33 cellular contexts compared by ENCODE assay signal in the genomic region with DNA sequence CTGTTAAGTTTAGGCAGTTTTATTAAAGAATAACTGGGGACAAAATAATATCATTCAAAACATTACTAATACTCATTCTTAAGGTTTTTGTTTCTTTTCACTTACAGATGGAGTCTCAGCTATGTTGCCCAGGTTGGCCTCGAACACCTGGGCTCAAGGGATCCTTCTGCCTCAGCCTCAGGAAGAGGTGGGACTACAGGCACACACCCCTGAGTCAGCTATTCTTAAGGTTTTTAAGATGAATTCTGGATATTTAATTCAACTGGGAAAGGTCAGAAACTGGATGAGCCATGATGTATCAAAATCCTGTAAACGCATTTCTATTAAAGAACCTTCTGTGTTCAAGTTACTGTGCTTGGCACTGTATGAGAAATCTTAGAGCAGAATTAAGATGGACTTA. TPM values are rescaled to one million over a fixed set of nuclear protein-coding genes. Genes with fewer than 3 reads are reported as not detected.
A peak's percentile ranks its signal among the peaks of the same experiment; 100 is the strongest.
DNase-seq lines count a peak whose midpoint lies in the region; ATAC-seq and TF ChIP-seq lines count a peak whose summit lies in the region.
"Had no signal": no experiment of that assay in that cellular context is flagged by ENCODE, and none has a peak within 500 bp of the region (broad histone marks: within the 10 kb centered on the region; RNA-seq: fewer than 3 reads in every experiment).

No MANE protein-coding gene starts in this region.

- H3K9me1 ChIP-seq in IMR-90 (ENCODE audit: insufficient read depth, low read length), result peaks cover 7% of the 10 kb centered on the region; the same call in 1 of the 2 replicates

- no peak overlapping the region for H3K4ac ChIP-seq in IMR-90 (ENCODE audit: low read depth, low read length)

- no peak for DNase-seq in IMR-90
- no peak for DNase-seq in chondrocyte (ENCODE audit: low spot score)
- peak in 1 of 2 donors; percentile 10 for DNase-seq in suprapubic skin (ENCODE audit: low spot score in 2 of 2)
- no peak for DNase-seq in Ammon's horn (ENCODE audit: low spot score)
- no peak for DNase-seq in AG08396 (ENCODE audit: low spot score)
- DNase-seq in cardiac septum (ENCODE audit: low spot score), result no peak
- DNase-seq: ACHN; activated CD4-positive, alpha-beta T cell treated with anti-CD3 and anti-CD28 coated beads for 36 hours; activated T-cell treated with anti-CD3 and anti-CD28 coated beads, Interleukin-2, amount 50 U/mL, for 24 hours; Caco-2; DMS79; GF-D8; H7; heart right ventricle; Karpas-422; naive thymus-derived CD4-positive, alpha-beta T cell; NCI-H1694 treated with DMSO at 0.1 percent for 48 hours; NCI-H2171; NCI-H524 treated with DMSO at 0.1 percent for 48 hours; retina; stimulated activated CD4-positive, alpha-beta T cell treated with anti-CD3 and anti-CD28 coated beads, Interleukin-12 subunit alpha, Interleukin-12 subunit beta, amount 100 ng/mL, for 4 hours; stimulated activated CD4-positive, alpha-beta T cell treated with anti-CD3 and anti-CD28 coated beads, Interleukin-4, amount 100 ng/mL, for 24 hours; stimulated activated naive B cell treated with anti-CD40 and anti-IgM and Interleukin-4, amounts not matched to agents 10 μg/mL and 1 μg/mL and 100 μg/mL, for 72 hours; trophoblast cell had no signal

- no peak overlapping the region for H2BK120ac ChIP-seq in IMR-90 (ENCODE audit: low read depth, low read length)

- no peak overlapping the region for H3K23ac ChIP-seq in IMR-90 (ENCODE audit: low read depth, low read length)

- no peaks in the 10 kb centered on the region for H3K9me3 ChIP-seq in IMR-90 (ENCODE audit: control insufficient read depth, insufficient read depth, low read length)
- H3K9me3 ChIP-seq in suprapubic skin, result no peaks in the 10 kb centered on the region
- H3K9me3 ChIP-seq: adrenal gland; BLaER1 treated with 17β-estradiol and CSF1 and Interleukin-3, amounts not matched to agents 10 nM and 100 nM; Caco-2; heart right ventricle; SJSA1 had no signal

- H4K5ac ChIP-seq in IMR-90 (ENCODE audit: low read depth, low read length), result no peak overlapping the region

- H3K27me3 ChIP-seq in IMR-90 (ENCODE audit: control insufficient read depth, insufficient read depth, low read length) (no peaks in the 10 kb centered on the region), layer of hippocampus (ENCODE audit: control insufficient read depth, insufficient read depth, low read length) (no peaks in the 10 kb centered on the region), suprapubic skin (no peaks in the 10 kb centered on the region)
- H3K27me3 ChIP-seq: adrenal gland, SJSA1 had no signal

- peak overlapping the region; percentile 28 for H3K4me3 Mint-ChIP-seq in chondrocyte (ENCODE audit: unreplicated experiment)
- H3K4me3 Mint-ChIP-seq: activated CD4-positive, alpha-beta T cell treated with anti-CD3 and anti-CD28 coated beads for 36 hours; activated T-cell treated with anti-CD3 and anti-CD28 coated beads, Interleukin-2, amount 50 U/mL, for 24 hours; stimulated activated naive B cell treated with anti-CD40 and anti-IgM and Interleukin-4, amounts not matched to agents 10 μg/mL and 1 μg/mL and 100 μg/mL, for 72 hours had no signal

- H2BK20ac ChIP-seq in IMR-90 (ENCODE audit: low read depth, low read length), result no peak overlapping the region

- peaks cover 2% of the 10 kb centered on the region; the same call in 1 of the 2 replicates for H3K4me1 ChIP-seq in IMR-90 (ENCODE audit: control insufficient read depth, insufficient read depth, low read length)
- H3K4me1 ChIP-seq in suprapubic skin, result peaks cover 59% of the 10 kb centered on the region

- no peak overlapping the region for H4K91ac ChIP-seq in IMR-90 (ENCODE audit: insufficient read depth, low read depth, low read length)

- CTCF ChIA-PET in IMR-90 (lab: Yijun Ruan, JAX), result no interaction called here

- H4K20me1 ChIP-seq in IMR-90 (ENCODE audit: insufficient read depth, low read length), result peaks cover 29% of the 10 kb centered on the region; the same call in 1 of the 2 replicates

- H3K27ac ChIP-seq in IMR-90 (ENCODE audit: insufficient read depth, low read length), result no peak overlapping the region
- H3K27ac ChIP-seq in layer of hippocampus (ENCODE audit: low read depth, low read length), result peak overlapping the region; percentile 38
- peak overlapping the region; percentile 29 for H3K27ac ChIP-seq in suprapubic skin
- H3K27ac ChIP-seq: BLaER1 treated with 17β-estradiol and CSF1 and Interleukin-3, amounts not matched to agents 10 nM and 100 nM; SJSA1 had no signal

- H3K18ac ChIP-seq in IMR-90 (ENCODE audit: low read depth, low read length), result no peak overlapping the region

- no peak overlapping the region for H2BK5ac ChIP-seq in IMR-90 (ENCODE audit: low read depth, low read length, poor library complexity, severe bottlenecking)

- peaks cover 19 to 41% of the 10 kb centered on the region in 2 experiments for H3K79me1 ChIP-seq in IMR-90 (ENCODE audit: low read depth in 1 of 2, low read length in 2 of 2)

- no peak for TF ChIP-seq RAD21 in IMR-90 (IDR thresholded peaks at IDR 0.05; ENCODE audit: low read length)

- no peak overlapping the region for H2AK9ac ChIP-seq in IMR-90 (replicated peaks; ENCODE audit: low read depth, low read length, poor library complexity)

- no peak overlapping the region for H3K9ac ChIP-seq in IMR-90 (ENCODE audit: low read depth, low read length)
- H3K9ac ChIP-seq: BLaER1 treated with 17β-estradiol and CSF1 and Interleukin-3, amounts not matched to agents 10 nM and 100 nM had no signal

- H3K36me3 ChIP-seq in IMR-90 (ENCODE audit: control insufficient read depth, insufficient read depth, low read length), result peaks cover 7% of the 10 kb centered on the region; the same call in 1 of the 2 replicates
- peaks cover 12% of the 10 kb centered on the region for H3K36me3 ChIP-seq in suprapubic skin

- no peak for ATAC-seq in IMR-90 (ENCODE audit: low read depth)
- ATAC-seq in GM18858 (IDR thresholded peaks at IDR 0.05; ENCODE audit: unreplicated experiment), result no peak
- ATAC-seq: activated CD4-positive, alpha-beta T cell treated with anti-CD3 and anti-CD28 coated beads for 36 hours; heart right ventricle; left lobe of liver; naive thymus-derived CD4-positive, alpha-beta T cell; stimulated activated naive B cell treated with anti-CD40 and anti-IgM and Interleukin-4, amounts not matched to agents 10 μg/mL and 1 μg/mL and 100 μg/mL, for 72 hours had no signal

- TF ChIP-seq EP300 in suprapubic skin (IDR thresholded peaks at IDR 0.05), result no peak

- no CpG with 5 or more reads among the region's 2 CpGs for WGBS in IMR-90 (ENCODE audit: extremely low coverage in 2 of 2, insufficient read length in 1 of 2), 2 experiments
- 36% methylated on average over 2 of the region's 2 CpGs for WGBS in suprapubic skin

- H3K56ac ChIP-seq in IMR-90 (ENCODE audit: extremely low read depth, insufficient read depth, low read length), result no peak overlapping the region

- in situ Hi-C loops in IMR-90 (cut with MboI; ENCODE audit: low sequenced_read_pairs), result no loop called here

- no peak overlapping the region for H3K4me3 ChIP-seq in IMR-90 (ENCODE audit: insufficient read depth, low read depth, low read length)
- H3K4me3 ChIP-seq in suprapubic skin, result no peak overlapping the region
- H3K4me3 ChIP-seq: adrenal gland; BLaER1 treated with 17β-estradiol and CSF1 and Interleukin-3, amounts not matched to agents 10 nM and 100 nM; heart right ventricle; SJSA1 had no signal

- H4K8ac ChIP-seq in IMR-90 (ENCODE audit: low read depth in 2 of 2, low read length in 2 of 2), result no peak overlapping the region

- H3K27ac Mint-ChIP-seq in chondrocyte (ENCODE audit: unreplicated experiment), result peak overlapping the region; percentile 85
- H3K27ac Mint-ChIP-seq: activated CD4-positive, alpha-beta T cell treated with anti-CD3 and anti-CD28 coated beads for 36 hours; activated T-cell treated with anti-CD3 and anti-CD28 coated beads, Interleukin-2, amount 50 U/mL, for 24 hours; stimulated activated naive B cell treated with anti-CD40 and anti-IgM and Interleukin-4, amounts not matched to agents 10 μg/mL and 1 μg/mL and 100 μg/mL, for 72 hours had no signal

- peaks cover 9% of the 10 kb centered on the region for H3K36me3 Mint-ChIP-seq in chondrocyte (ENCODE audit: low read depth)

- H2AFZ ChIP-seq in IMR-90 (replicated peaks; ENCODE audit: low read length, poor library complexity), result no peak overlapping the region

- H3K9me3 Mint-ChIP-seq in chondrocyte (ENCODE audit: low read depth), result no peaks in the 10 kb centered on the region
- H3K9me3 Mint-ChIP-seq: activated T-cell treated with anti-CD3 and anti-CD28 coated beads, Interleukin-2, amount 50 U/mL, for 24 hours; naive thymus-derived CD4-positive, alpha-beta T cell; stimulated activated naive B cell treated with anti-CD40 and anti-IgM and Interleukin-4, amounts not matched to agents 10 μg/mL and 1 μg/mL and 100 μg/mL, for 72 hours had no signal

- H3K4me1 Mint-ChIP-seq in chondrocyte (ENCODE audit: low read depth), result peaks cover 59% of the 10 kb centered on the region

- TF ChIP-seq CTCF in IMR-90 (conservative IDR thresholded peaks at IDR 0.05; ENCODE audit: low read depth, low read length) (no peak), chondrocyte (IDR thresholded peaks at IDR 0.05) (no peak), suprapubic skin (IDR thresholded peaks at IDR 0.05) (no peak)

- dilution Hi-C loops in IMR-90 (cut with HindIII; ENCODE audit: low sequenced_read_pairs, unreplicated experiment), result no loop called here

- no peak for TF ChIP-seq POLR2A in IMR-90 (IDR thresholded peaks at IDR 0.05; ENCODE audit: low read depth, low read length)
- no peak for TF ChIP-seq POLR2A in suprapubic skin (IDR thresholded peaks at IDR 0.05)

- H2AK5ac ChIP-seq in IMR-90 (ENCODE audit: low read depth, low read length), result no peak overlapping the region

- no peak overlapping the region for H3K4me2 ChIP-seq in IMR-90 (ENCODE audit: low read depth, low read length)

- no TSS peak for BruUV-seq in IMR-90 (replicated peaks; lab: Mats Ljungman, UMichigan)

- peaks cover 3% of the 10 kb centered on the region for H3K27me3 Mint-ChIP-seq in chondrocyte (ENCODE audit: low read depth)
- H3K27me3 Mint-ChIP-seq: activated CD4-positive, alpha-beta T cell treated with anti-CD3 and anti-CD28 coated beads for 36 hours had no signal

- intact Hi-C loops in IMR-90 (cut with micrococcal nuclease), result loop anchor here (10.0 kb wide), 1 partner anchor 1260 kb away; a partner anchor contains a TSS
- intact Hi-C loops in cardiac septum (cut with DNase I), result loop anchor here (10.0 kb wide), 1 partner anchor 1260 kb away; a partner anchor contains a TSS

- POLR2A ChIA-PET in IMR-90 (lab: Charles Lee; ENCODE audit: unreplicated experiment), result no interaction called here

- no peak overlapping the region for H3K14ac ChIP-seq in IMR-90 (replicated peaks; ENCODE audit: low read depth, low read length)

- H2BK15ac ChIP-seq in IMR-90 (ENCODE audit: low read depth, low read length), result no peak overlapping the region

RNA-seq across cellular contexts. Expression of a gene that starts 3.5 kb away (rescaled TPM):
- total RNA-seq in IMR-90 (2012; rRNA removed) (152 and 190 TPM in 2 replicates), chondrocyte (151 to 183 TPM (median 152 TPM) in 3 replicates), suprapubic skin (100 to 1,000 TPM in 2 of 4 donors, 10 to 100 TPM in 2; 86.0 to 103 (median 95.1) TPM), cardiac septum (38.0 TPM)
- 85.1 and 110 TPM in 2 replicates for polyA plus RNA-seq in IMR-90 (2012; rRNA removed)
- polyA plus RNA-seq in IMR-90 (2012; cell fraction: cytosol; rRNA removed), result 26.7 and 38.0 TPM in 2 replicates
- 9.3 and 67.6 TPM in 2 replicates for polyA plus RNA-seq in IMR-90 (2012; cell fraction: nucleus; rRNA removed; ENCODE audit: low replicate concordance)

RNA-seq across cellular contexts. Expression of a gene that starts 34.6 kb away (rescaled TPM):
- total RNA-seq in IMR-90 (2012; rRNA removed) (not detected in 2 replicates), chondrocyte (not detected in 3 replicates), suprapubic skin (1 to 10 TPM in 2 of 4 donors, under 1 TPM in 2; 0.56 to 3.3 (median 1.0) TPM), cardiac septum (not detected)
- polyA plus RNA-seq in IMR-90 (2012; rRNA removed), result not detected in 2 replicates
- not detected in 2 replicates for polyA plus RNA-seq in IMR-90 (2012; cell fraction: cytosol; rRNA removed)
- polyA plus RNA-seq in IMR-90 (2012; cell fraction: nucleus; rRNA removed; ENCODE audit: low replicate concordance), result not detected in 2 replicates
- total RNA-seq: activated CD4-positive, alpha-beta T cell treated with anti-CD3 and anti-CD28 coated beads for 36 hours; activated CD8-positive, alpha-beta memory T cell treated with anti-CD3 and anti-CD28 coated beads for 36 hours; adrenal gland; heart right ventricle; naive thymus-derived CD4-positive, alpha-beta T cell; omental fat pad; SJSA1; T-helper 1 cell treated with Interleukin-12 subunit alpha and Interleukin-12 subunit beta and Interleukin-4 antibody, amounts not matched to agents 30 ng/mL and 1 ng/mL, for 36 hours had no signal
- polyA plus RNA-seq: adrenal gland; heart right ventricle; naive thymus-derived CD4-positive, alpha-beta T cell had no signal

RNA-seq across cellular contexts. Expression of a gene that starts 46.4 kb away (rescaled TPM):
- total RNA-seq in IMR-90 (2012; rRNA removed), result 2.2 and 2.7 TPM in 2 replicates
- 8.3 and 8.5 TPM in 2 replicates for polyA plus RNA-seq in IMR-90 (2012; rRNA removed)
- polyA plus RNA-seq in IMR-90 (2012; cell fraction: cytosol; rRNA removed), result 15.0 and 22.8 TPM in 2 replicates
- polyA plus RNA-seq in IMR-90 (2012; cell fraction: nucleus; rRNA removed; ENCODE audit: low replicate concordance), result 9.6 and 18.7 TPM in 2 replicates
- 15.3 to 21.3 TPM (median 17.0 TPM) in 3 replicates for total RNA-seq in chondrocyte
- total RNA-seq in suprapubic skin, result 10 to 100 TPM; 14.4 to 22.6 (median 15.3) TPM
- total RNA-seq in cardiac septum, result 13.9 TPM
